ENCODE assay signal across 27 cellular contexts in the genomic region with DNA sequence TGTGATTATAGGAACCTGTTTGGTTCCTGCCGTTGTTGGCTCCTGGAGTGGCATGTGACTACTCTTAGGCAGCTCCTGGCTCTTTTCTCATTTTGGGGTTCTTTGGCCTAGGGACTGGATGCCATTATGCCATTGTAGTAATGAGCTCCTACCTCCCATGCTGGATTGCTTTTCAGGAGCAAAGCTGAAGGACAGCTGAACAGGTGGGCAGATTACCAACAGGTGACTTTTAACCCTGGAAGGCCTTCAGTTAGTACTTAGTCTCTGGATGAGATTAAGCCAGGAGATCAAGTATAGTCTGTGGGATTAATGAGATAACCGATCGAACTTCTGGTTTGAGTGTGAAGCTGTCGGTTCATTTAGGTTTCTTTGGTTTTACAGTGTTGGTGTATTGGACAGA. TPM values are rescaled to one million over a fixed set of nuclear protein-coding genes. Genes with fewer than 3 reads are reported as not detected.
DNase-seq lines count a peak whose midpoint lies in the region; ATAC-seq and TF ChIP-seq lines count a peak whose summit lies in the region.
"Had no signal": no experiment of that assay in that cellular context is flagged by ENCODE, and none has a peak within 500 bp of the region (broad histone marks: within the 10 kb centered on the region; RNA-seq: fewer than 3 reads in every experiment).

No MANE protein-coding gene starts in this region.

- H3K36me3 ChIP-seq in HEK293 (ENCODE audit: control insufficient read depth in 2 of 2, insufficient read depth in 1 of 2, low read length in 2 of 2) (no peaks in the 10 kb centered on the region; a peak in 1 of 3 replicates), endodermal cell (ENCODE audit: control insufficient read depth, insufficient read depth, low read length) (no peaks in the 10 kb centered on the region), mucosa of descending colon (ENCODE audit: low read depth) (no peaks in the 10 kb centered on the region)
- H3K36me3 ChIP-seq: cardiac muscle cell had no signal

- CTCF ChIA-PET in CD4-positive, alpha-beta T cell (lab: Charles Lee) = no interaction called here
- CTCF ChIA-PET in HEK293 (lab: Yijun Ruan, JAX) = interaction anchor here (0.9 to 1.4 kb wide), 2 partner anchors 23 to 42 kb away, joined by 3 to 5 read pairs; no protein-coding TSS in a partner anchor

- no peaks in the 10 kb centered on the region for H3K9me3 ChIP-seq in CD4-positive, alpha-beta T cell (ENCODE audit: control insufficient read depth, low read length)
- no peaks in the 10 kb centered on the region for H3K9me3 ChIP-seq in HEK293 (ENCODE audit: control insufficient read depth, insufficient read depth, low read depth, low read length)
- no peaks in the 10 kb centered on the region for H3K9me3 ChIP-seq in endodermal cell (ENCODE audit: control insufficient read depth, low read length)
- H3K9me3 ChIP-seq in mucosa of descending colon = no peaks in the 10 kb centered on the region

- intact Hi-C loops in CD4-positive, alpha-beta T cell (cut with DNase I, micrococcal nuclease) = no loop called here
- intact Hi-C loops in mucosa of descending colon (cut with DNase I, micrococcal nuclease) = no loop called here

- H3K4me3 Mint-ChIP-seq in CD4-positive, alpha-beta T cell = no peak overlapping the region
- no peak overlapping the region for H3K4me3 Mint-ChIP-seq in endodermal cell
- H3K4me3 Mint-ChIP-seq: activated naive CD8-positive, alpha-beta T cell; stimulated activated memory B cell treated with anti-CD40 and anti-IgM and Interleukin-4, amounts not matched to agents 10 μg/mL and 1 μg/mL and 100 μg/mL, for 72 hours; T-helper 2 cell treated with Interferon-gamma antibody and Interleukin-4, amounts not matched to agents 5 μg/mL and 100 μg/mL, for 36 hours had no signal

- DNase-seq in CD4-positive, alpha-beta T cell = no peak
- DNase-seq in endodermal cell = no peak
- DNase-seq in stimulated activated CD4-positive, alpha-beta T cell treated with anti-CD3 and anti-CD28 coated beads, Interleukin-4, amount 100 ng/mL, for 4 hours = no peak
- no peak for DNase-seq in NCI-H2081 (lab: John Stamatoyannopoulos, UW)
- DNase-seq in mucosa of descending colon = no peak
- DNase-seq: activated CD4-positive, alpha-beta T cell treated with anti-CD3 and anti-CD28 coated beads for 48 hours; activated CD8-positive, alpha-beta memory T cell treated with anti-CD3 and anti-CD28 coated beads for 24 hours; activated effector memory CD4-positive, alpha-beta T cell treated with Interleukin-2 at 50 U/mL for 16 hours; activated T-cell treated with anti-CD3 and anti-CD28 coated beads for 4 hours; AML-193; cortex of kidney; effector memory CD4-positive, alpha-beta T cell; head of caudate nucleus; NCI-H1436; NCI-H2081 treated with DMSO at 0.1 percent for 48 hours; NCI-H226; NCI-H69; occipital lobe; stimulated activated CD4-positive, alpha-beta T cell treated with anti-CD3 and anti-CD28 coated beads, Interleukin-15, amount 100 ng/mL, for 24 hours had no signal

- ATAC-seq in CD4-positive, alpha-beta T cell (ENCODE audit: poor library complexity) = no peak
- ATAC-seq in mucosa of descending colon = no peak
- ATAC-seq: left lobe of liver; Right ventricle myocardium inferior; stimulated activated memory B cell treated with anti-CD40 and anti-IgM and Interleukin-4, amounts not matched to agents 10 μg/mL and 1 μg/mL and 100 μg/mL, for 72 hours had no signal

- TF ChIP-seq CTCF in CD4-positive, alpha-beta T cell (IDR thresholded peaks at IDR 0.05) = no peak
- TF ChIP-seq CTCF in HEK293 (tag by site-specific recombination; IDR thresholded peaks at IDR 0.05) (no peak), endodermal cell (conservative IDR thresholded peaks at IDR 0.05) (no peak), mucosa of descending colon (IDR thresholded peaks at IDR 0.05) (no peak)

- H3K9ac ChIP-seq in endodermal cell (ENCODE audit: extremely low read depth, low read length, poor library complexity, severe bottlenecking) = no peak overlapping the region

- peaks cover 25% of the 10 kb centered on the region for H3K36me3 Mint-ChIP-seq in CD4-positive, alpha-beta T cell (ENCODE audit: low read depth)
- peaks cover 6% of the 10 kb centered on the region for H3K36me3 Mint-ChIP-seq in endodermal cell (ENCODE audit: low read depth)
- H3K36me3 Mint-ChIP-seq: activated naive CD8-positive, alpha-beta T cell; stimulated activated memory B cell treated with anti-CD40 and anti-IgM and Interleukin-4, amounts not matched to agents 10 μg/mL and 1 μg/mL and 100 μg/mL, for 72 hours had no signal

- no peak overlapping the region for H3K27ac ChIP-seq in CD4-positive, alpha-beta T cell (ENCODE audit: low read depth, low read length)
- H3K27ac ChIP-seq in HEK293 (ENCODE audit: extremely low read depth, low read depth, low read length) = no peak overlapping the region
- no peak overlapping the region for H3K27ac ChIP-seq in endodermal cell (ENCODE audit: low read depth, low read length)
- H3K27ac ChIP-seq in skin epidermis = peak overlapping the region in 12 of 21 experiments; percentile 8 to 60 (median 33)
- H3K27ac ChIP-seq: cardiac muscle cell had no signal

- H3K27me3 ChIP-seq in CD4-positive, alpha-beta T cell (ENCODE audit: control insufficient read depth, insufficient read depth, low read length) = no peaks in the 10 kb centered on the region
- no peaks in the 10 kb centered on the region for H3K27me3 ChIP-seq in endodermal cell (ENCODE audit: control insufficient read depth, insufficient read depth, low read length, poor library complexity, severe bottlenecking)
- H3K27me3 ChIP-seq: cardiac muscle cell had no signal

- H3K9me3 Mint-ChIP-seq in CD4-positive, alpha-beta T cell = no peaks in the 10 kb centered on the region
- no peaks in the 10 kb centered on the region for H3K9me3 Mint-ChIP-seq in endodermal cell
- H3K9me3 Mint-ChIP-seq: stimulated activated memory B cell treated with anti-CD40 and anti-IgM and Interleukin-4, amounts not matched to agents 10 μg/mL and 1 μg/mL and 100 μg/mL, for 72 hours; T-helper 2 cell treated with Interferon-gamma antibody and Interleukin-4, amounts not matched to agents 5 μg/mL and 100 μg/mL, for 36 hours had no signal

- H3K4me3 ChIP-seq in HEK293 (ENCODE audit: low read depth, low read length) (no peak overlapping the region), endodermal cell (ENCODE audit: low read length) (no peak overlapping the region), skin epidermis (no peak overlapping the region), mucosa of descending colon (no peak overlapping the region)
- H3K4me3 ChIP-seq: cardiac muscle cell had no signal

- POLR2A ChIA-PET in CD4-positive, alpha-beta T cell (lab: Charles Lee) = no interaction called here
- POLR2A ChIA-PET in HEK293 (lab: Yijun Ruan, JAX) = interaction anchor here (0.5 to 0.6 kb wide), 2 partner anchors 20 to 284 kb away, joined by 4 read pairs; no protein-coding TSS in a partner anchor

- peaks cover 58% of the 10 kb centered on the region for H3K4me1 Mint-ChIP-seq in CD4-positive, alpha-beta T cell (ENCODE audit: low read depth)
- peaks cover 9% of the 10 kb centered on the region for H3K4me1 Mint-ChIP-seq in endodermal cell

- 93 to 100% methylated on average over 1 to 4 of the region's 4 CpGs for WGBS in endodermal cell (ENCODE audit: insufficient coverage in 1 of 2, insufficient read length in 1 of 2), 2 experiments

- peak overlapping the region; percentile 12 for H3K27ac Mint-ChIP-seq in CD4-positive, alpha-beta T cell
- H3K27ac Mint-ChIP-seq in endodermal cell = peak overlapping the region; percentile 25
- H3K27ac Mint-ChIP-seq: stimulated activated memory B cell treated with anti-CD40 and anti-IgM and Interleukin-4, amounts not matched to agents 10 μg/mL and 1 μg/mL and 100 μg/mL, for 72 hours; T-helper 2 cell treated with Interferon-gamma antibody and Interleukin-4, amounts not matched to agents 5 μg/mL and 100 μg/mL, for 36 hours had no signal

- H3K4me1 ChIP-seq in HEK293 (ENCODE audit: control insufficient read depth, insufficient read depth, low read length) (peaks cover 3% of the 10 kb centered on the region; the same call in 1 of the 2 replicates), endodermal cell (ENCODE audit: control insufficient read depth, insufficient read depth, low read length) (peaks cover 2% of the 10 kb centered on the region), mucosa of descending colon (ENCODE audit: low read depth) (no peaks in the 10 kb centered on the region)

- no peaks in the 10 kb centered on the region for H3K27me3 Mint-ChIP-seq in CD4-positive, alpha-beta T cell
- no peaks in the 10 kb centered on the region for H3K27me3 Mint-ChIP-seq in endodermal cell (ENCODE audit: insufficient read depth)
- H3K27me3 Mint-ChIP-seq: activated naive CD8-positive, alpha-beta T cell; stimulated activated memory B cell treated with anti-CD40 and anti-IgM and Interleukin-4, amounts not matched to agents 10 μg/mL and 1 μg/mL and 100 μg/mL, for 72 hours had no signal

TF ChIP-seq in HEK293, 187 proteins besides CTCF, POLR2A, EP300 and RAD21:
- no peak for TF ChIP-seq ZFP3 (tag by site-specific recombination; IDR thresholded peaks at IDR 0.05; ENCODE audit: low read depth)
- no peak for TF ChIP-seq MEIS1 (CRISPR knock-in tag; IDR thresholded peaks at IDR 0.05; ENCODE audit: borderline replicate concordance)
- no peak for TF ChIP-seq KLF7 (tag by site-specific recombination; IDR thresholded peaks at IDR 0.05; ENCODE audit: borderline replicate concordance)
- TF ChIP-seq GLI2 (tag by site-specific recombination; IDR thresholded peaks at IDR 0.05; ENCODE audit: borderline replicate concordance, low read depth) = no peak
- peak; percentile 92 for TF ChIP-seq SCRT2 (tag by site-specific recombination; IDR thresholded peaks at IDR 0.05)
- TF ChIP-seq ZNF239 (tag by site-specific recombination; IDR thresholded peaks at IDR 0.05) = no peak
- no peak for TF ChIP-seq ZNF473 (tag by site-specific recombination; IDR thresholded peaks at IDR 0.05)
- TF ChIP-seq MYNN (tag by site-specific recombination; IDR thresholded peaks at IDR 0.05; ENCODE audit: borderline replicate concordance) = no peak
- peak; percentile 89 for TF ChIP-seq SCRT1 (tag by site-specific recombination; IDR thresholded peaks at IDR 0.05; ENCODE audit: borderline replicate concordance)
- TF ChIP-seq ZNF544 (tag by site-specific recombination; IDR thresholded peaks at IDR 0.05) = no peak
- no peak for TF ChIP-seq ZNF571 (tag by site-specific recombination; IDR thresholded peaks at IDR 0.05)
- TF ChIP-seq ZNF529 (tag by site-specific recombination; IDR thresholded peaks at IDR 0.05; ENCODE audit: insufficient replicate concordance) = no peak

RNA-seq across cellular contexts. Expression of a gene that starts 25.2 kb away (rescaled TPM):
- 10 to 100 TPM; 17.3 to 21.3 TPM for total RNA-seq in CD4-positive, alpha-beta T cell
- total RNA-seq in endodermal cell (10 to 100 TPM; 22.5 to 25.3 TPM), mucosa of descending colon (10 to 100 TPM; 41.4 to 56.2 (median 42.8) TPM)
- polyA plus RNA-seq in endodermal cell (2013, experiment 1 of 2) = 25.6 TPM
- polyA plus RNA-seq in endodermal cell (2013, experiment 2 of 2) = 24.2 TPM

RNA-seq across cellular contexts. Expression of a gene that starts 43.4 kb away (rescaled TPM):
- 1 to 10 TPM; 1.0 to 1.8 TPM for total RNA-seq in CD4-positive, alpha-beta T cell
- total RNA-seq in endodermal cell = 10 to 100 TPM; 88.4 to 95.4 TPM
- polyA plus RNA-seq in endodermal cell (2013, experiment 1 of 2) = 37.8 TPM
- 33.8 TPM for polyA plus RNA-seq in endodermal cell (2013, experiment 2 of 2)
- total RNA-seq in mucosa of descending colon = 10 to 100 TPM in 1 of 3 donors, 1 to 10 TPM in 2; 4.0 to 14.9 (median 7.4) TPM

Comparison
In these comparisons a context has a peak if more than half of its experiments do, and no peak if none do; other contexts are left out.
1. H3K27ac ChIP-seq: peak in skin epidermis (12 of 21); none in CD4-positive, alpha-beta T cell (single experiment), HEK293 (single experiment) and endodermal cell (single experiment).
2. RNA of a gene that starts 43.4 kb away (total RNA-seq): 88.4 to 95.4 TPM in endodermal cell; 4.0 to 14.9 TPM in mucosa of descending colon and 1.0 to 1.8 TPM in CD4-positive, alpha-beta T cell; every median in the first group is over 4 times any median in the second.